12 cellular contexts compared by ENCODE assay signal in the genomic region with DNA sequence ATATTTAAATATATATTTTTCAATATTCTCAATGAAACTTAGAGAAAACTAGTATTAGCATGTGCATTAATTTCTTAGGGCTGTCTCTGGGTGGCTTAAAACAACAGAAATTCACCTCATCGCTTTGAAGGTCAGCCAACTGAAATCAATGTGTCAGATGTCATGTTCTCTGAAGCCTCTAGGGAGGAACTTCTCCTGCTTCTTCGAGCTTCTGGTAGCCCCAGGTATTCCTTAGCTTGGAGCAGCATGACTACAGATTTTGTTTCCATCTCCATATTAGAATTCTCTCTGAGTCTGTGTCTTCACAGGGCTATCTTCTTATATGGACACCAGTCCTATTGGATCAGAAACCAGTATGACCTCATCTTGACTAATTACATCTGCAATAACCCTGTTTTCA.
DNase-seq lines count a peak whose midpoint lies in the region; ATAC-seq and TF ChIP-seq lines count a peak whose summit lies in the region.
"Had no signal": no experiment of that assay in that cellular context is flagged by ENCODE, and none has a peak within 500 bp of the region (broad histone marks: within the 10 kb centered on the region; RNA-seq: fewer than 3 reads in every experiment).

No MANE protein-coding gene starts in this region.

- H3K9me3 Mint-ChIP-seq in WTC11, result peaks cover 14% of the 10 kb centered on the region

- TF ChIP-seq CTCF in WTC11 (IDR thresholded peaks at IDR 0.05) (no peak), GM13977 (IDR thresholded peaks at IDR 0.05; ENCODE audit: extremely low read depth, insufficient read depth, missing control alignments) (no peak)

- H3K27ac Mint-ChIP-seq in WTC11, result no peak overlapping the region
- H3K27ac Mint-ChIP-seq: CD4-positive, CD25-positive, alpha-beta regulatory T cell had no signal

- DNase-seq in NCI-H82 (lab: John Stamatoyannopoulos, UW), result peak; percentile 29
- DNase-seq in NCI-H82 treated with DMSO at 0.1 percent for 48 hours (lab: John Stamatoyannopoulos, UW; ENCODE audit: unreplicated experiment), result no peak
- peak; percentile 4 for DNase-seq in NAMALWA (ENCODE audit: low spot score)
- DNase-seq in WTC11 (ENCODE audit: low spot score), result no peak
- no peak for DNase-seq in GM13977 (ENCODE audit: low spot score)
- DNase-seq in NK-92 (lab: John Stamatoyannopoulos, UW; ENCODE audit: unreplicated experiment), result no peak
- no peak for DNase-seq in NCI-H524 treated with DMSO at 0.1 percent for 48 hours (lab: John Stamatoyannopoulos, UW)
- DNase-seq: ACHN; CD4-positive, CD25-positive, alpha-beta regulatory T cell; DMS79; IMR-90 had no signal

- peak; percentile 63; the same call in 1 of the 2 replicates for ATAC-seq in WTC11
- ATAC-seq in GM18519 (IDR thresholded peaks at IDR 0.05; ENCODE audit: low FRiP score, unreplicated experiment), result no peak

- H3K4me3 Mint-ChIP-seq in WTC11, result no peak overlapping the region
- H3K4me3 Mint-ChIP-seq: CD4-positive, CD25-positive, alpha-beta regulatory T cell had no signal

- in situ Hi-C loops in GM13977 (cut with MboI; ENCODE audit: low pct_unique_long_range_greater_than_20kb, low sequenced_read_pairs, unreplicated experiment), result no loop called here

- POLR2A ChIA-PET in WTC11 (lab: Charles Lee), result no interaction called here

- CTCF ChIA-PET in WTC11 (lab: Charles Lee), result no interaction called here

- peaks cover 13% of the 10 kb centered on the region for H3K36me3 Mint-ChIP-seq in WTC11
- H3K36me3 Mint-ChIP-seq: CD4-positive, CD25-positive, alpha-beta regulatory T cell had no signal

- H3K4me1 Mint-ChIP-seq in WTC11, result peaks cover 14% of the 10 kb centered on the region
- H3K4me1 Mint-ChIP-seq: CD4-positive, CD25-positive, alpha-beta regulatory T cell had no signal

- no peaks in the 10 kb centered on the region for H3K27me3 Mint-ChIP-seq in WTC11 (ENCODE audit: low read depth)
- H3K27me3 Mint-ChIP-seq: CD4-positive, CD25-positive, alpha-beta regulatory T cell had no signal

TF ChIP-seq in WTC11, 78 proteins besides CTCF, POLR2A, EP300 and RAD21:
- TF ChIP-seq, protein P1, sequence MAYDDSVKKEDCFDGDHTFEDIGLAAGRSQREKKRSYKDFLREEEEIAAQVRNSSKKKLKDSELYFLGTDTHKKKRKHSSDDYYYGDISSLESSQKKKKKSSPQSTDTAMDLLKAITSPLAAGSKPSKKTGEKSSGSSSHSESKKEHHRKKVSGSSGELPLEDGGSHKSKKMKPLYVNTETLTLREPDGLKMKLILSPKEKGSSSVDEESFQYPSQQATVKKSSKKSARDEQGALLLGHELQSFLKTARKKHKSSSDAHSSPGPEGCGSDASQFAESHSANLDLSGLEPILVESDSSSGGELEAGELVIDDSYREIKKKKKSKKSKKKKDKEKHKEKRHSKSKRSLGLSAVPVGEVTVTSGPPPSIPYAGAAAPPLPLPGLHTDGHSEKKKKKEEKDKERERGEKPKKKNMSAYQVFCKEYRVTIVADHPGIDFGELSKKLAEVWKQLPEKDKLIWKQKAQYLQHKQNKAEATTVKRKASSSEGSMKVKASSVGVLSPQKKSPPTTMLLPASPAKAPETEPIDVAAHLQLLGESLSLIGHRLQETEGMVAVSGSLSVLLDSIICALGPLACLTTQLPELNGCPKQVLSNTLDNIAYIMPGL (CRISPR knock-in tag; IDR thresholded peaks at IDR 0.05), result no peak
- TF ChIP-seq, protein P2, sequence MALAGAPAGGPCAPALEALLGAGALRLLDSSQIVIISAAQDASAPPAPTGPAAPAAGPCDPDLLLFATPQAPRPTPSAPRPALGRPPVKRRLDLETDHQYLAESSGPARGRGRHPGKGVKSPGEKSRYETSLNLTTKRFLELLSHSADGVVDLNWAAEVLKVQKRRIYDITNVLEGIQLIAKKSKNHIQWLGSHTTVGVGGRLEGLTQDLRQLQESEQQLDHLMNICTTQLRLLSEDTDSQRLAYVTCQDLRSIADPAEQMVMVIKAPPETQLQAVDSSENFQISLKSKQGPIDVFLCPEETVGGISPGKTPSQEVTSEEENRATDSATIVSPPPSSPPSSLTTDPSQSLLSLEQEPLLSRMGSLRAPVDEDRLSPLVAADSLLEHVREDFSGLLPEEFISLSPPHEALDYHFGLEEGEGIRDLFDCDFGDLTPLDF (CRISPR knock-in tag; IDR thresholded peaks at IDR 0.05), result no peak
- no peak for TF ChIP-seq JAZF1 (CRISPR knock-in tag; IDR thresholded peaks at IDR 0.05)
- no peak for TF ChIP-seq MXD4 (CRISPR knock-in tag; IDR thresholded peaks at IDR 0.05; ENCODE audit: borderline replicate concordance)
- TF ChIP-seq SP1 (CRISPR knock-in tag; conservative IDR thresholded peaks at IDR 0.05), result no peak
- TF ChIP-seq, protein P3, sequence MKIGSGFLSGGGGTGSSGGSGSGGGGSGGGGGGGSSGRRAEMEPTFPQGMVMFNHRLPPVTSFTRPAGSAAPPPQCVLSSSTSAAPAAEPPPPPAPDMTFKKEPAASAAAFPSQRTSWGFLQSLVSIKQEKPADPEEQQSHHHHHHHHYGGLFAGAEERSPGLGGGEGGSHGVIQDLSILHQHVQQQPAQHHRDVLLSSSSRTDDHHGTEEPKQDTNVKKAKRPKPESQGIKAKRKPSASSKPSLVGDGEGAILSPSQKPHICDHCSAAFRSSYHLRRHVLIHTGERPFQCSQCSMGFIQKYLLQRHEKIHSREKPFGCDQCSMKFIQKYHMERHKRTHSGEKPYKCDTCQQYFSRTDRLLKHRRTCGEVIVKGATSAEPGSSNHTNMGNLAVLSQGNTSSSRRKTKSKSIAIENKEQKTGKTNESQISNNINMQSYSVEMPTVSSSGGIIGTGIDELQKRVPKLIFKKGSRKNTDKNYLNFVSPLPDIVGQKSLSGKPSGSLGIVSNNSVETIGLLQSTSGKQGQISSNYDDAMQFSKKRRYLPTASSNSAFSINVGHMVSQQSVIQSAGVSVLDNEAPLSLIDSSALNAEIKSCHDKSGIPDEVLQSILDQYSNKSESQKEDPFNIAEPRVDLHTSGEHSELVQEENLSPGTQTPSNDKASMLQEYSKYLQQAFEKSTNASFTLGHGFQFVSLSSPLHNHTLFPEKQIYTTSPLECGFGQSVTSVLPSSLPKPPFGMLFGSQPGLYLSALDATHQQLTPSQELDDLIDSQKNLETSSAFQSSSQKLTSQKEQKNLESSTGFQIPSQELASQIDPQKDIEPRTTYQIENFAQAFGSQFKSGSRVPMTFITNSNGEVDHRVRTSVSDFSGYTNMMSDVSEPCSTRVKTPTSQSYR (CRISPR knock-in tag; IDR thresholded peaks at IDR 0.05), result no peak
- no peak for TF ChIP-seq TP53 (CRISPR knock-in tag; IDR thresholded peaks at IDR 0.05)
- TF ChIP-seq, protein P4, sequence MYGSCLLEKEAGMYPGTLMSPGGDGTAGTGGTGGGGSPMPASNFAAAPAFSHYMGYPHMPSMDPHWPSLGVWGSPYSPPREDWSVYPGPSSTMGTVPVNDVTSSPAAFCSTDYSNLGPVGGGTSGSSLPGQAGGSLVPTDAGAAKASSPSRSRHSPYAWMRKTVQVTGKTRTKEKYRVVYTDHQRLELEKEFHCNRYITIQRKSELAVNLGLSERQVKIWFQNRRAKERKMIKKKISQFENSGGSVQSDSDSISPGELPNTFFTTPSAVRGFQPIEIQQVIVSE (CRISPR knock-in tag; IDR thresholded peaks at IDR 0.05; ENCODE audit: borderline replicate concordance), result no peak
- TF ChIP-seq ZNF232 (CRISPR knock-in tag; IDR thresholded peaks at IDR 0.05), result no peak
- TF ChIP-seq GRHL2 (CRISPR knock-in tag; IDR thresholded peaks at IDR 0.05; ENCODE audit: insufficient replicate concordance, severe bottlenecking), result no peak
- TF ChIP-seq, protein P5, sequence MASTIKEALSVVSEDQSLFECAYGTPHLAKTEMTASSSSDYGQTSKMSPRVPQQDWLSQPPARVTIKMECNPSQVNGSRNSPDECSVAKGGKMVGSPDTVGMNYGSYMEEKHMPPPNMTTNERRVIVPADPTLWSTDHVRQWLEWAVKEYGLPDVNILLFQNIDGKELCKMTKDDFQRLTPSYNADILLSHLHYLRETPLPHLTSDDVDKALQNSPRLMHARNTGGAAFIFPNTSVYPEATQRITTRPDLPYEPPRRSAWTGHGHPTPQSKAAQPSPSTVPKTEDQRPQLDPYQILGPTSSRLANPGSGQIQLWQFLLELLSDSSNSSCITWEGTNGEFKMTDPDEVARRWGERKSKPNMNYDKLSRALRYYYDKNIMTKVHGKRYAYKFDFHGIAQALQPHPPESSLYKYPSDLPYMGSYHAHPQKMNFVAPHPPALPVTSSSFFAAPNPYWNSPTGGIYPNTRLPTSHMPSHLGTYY (CRISPR knock-in tag; IDR thresholded peaks at IDR 0.05), result no peak
- TF ChIP-seq NFYB (CRISPR knock-in tag; conservative IDR thresholded peaks at IDR 0.05; ENCODE audit: low read depth), result no peak
- TF ChIP-seq ZNF396 (CRISPR knock-in tag; IDR thresholded peaks at IDR 0.05; ENCODE audit: borderline replicate concordance), result no peak
- TF ChIP-seq, protein P6, sequence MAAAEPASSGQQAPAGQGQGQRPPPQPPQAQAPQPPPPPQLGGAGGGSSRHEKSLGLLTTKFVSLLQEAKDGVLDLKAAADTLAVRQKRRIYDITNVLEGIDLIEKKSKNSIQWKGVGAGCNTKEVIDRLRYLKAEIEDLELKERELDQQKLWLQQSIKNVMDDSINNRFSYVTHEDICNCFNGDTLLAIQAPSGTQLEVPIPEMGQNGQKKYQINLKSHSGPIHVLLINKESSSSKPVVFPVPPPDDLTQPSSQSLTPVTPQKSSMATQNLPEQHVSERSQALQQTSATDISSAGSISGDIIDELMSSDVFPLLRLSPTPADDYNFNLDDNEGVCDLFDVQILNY (CRISPR knock-in tag; IDR thresholded peaks at IDR 0.05), result no peak
- TF ChIP-seq, protein P7, sequence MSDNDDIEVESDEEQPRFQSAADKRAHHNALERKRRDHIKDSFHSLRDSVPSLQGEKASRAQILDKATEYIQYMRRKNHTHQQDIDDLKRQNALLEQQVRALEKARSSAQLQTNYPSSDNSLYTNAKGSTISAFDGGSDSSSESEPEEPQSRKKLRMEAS (CRISPR knock-in tag; IDR thresholded peaks at IDR 0.05), result no peak
- TF ChIP-seq, protein P8, sequence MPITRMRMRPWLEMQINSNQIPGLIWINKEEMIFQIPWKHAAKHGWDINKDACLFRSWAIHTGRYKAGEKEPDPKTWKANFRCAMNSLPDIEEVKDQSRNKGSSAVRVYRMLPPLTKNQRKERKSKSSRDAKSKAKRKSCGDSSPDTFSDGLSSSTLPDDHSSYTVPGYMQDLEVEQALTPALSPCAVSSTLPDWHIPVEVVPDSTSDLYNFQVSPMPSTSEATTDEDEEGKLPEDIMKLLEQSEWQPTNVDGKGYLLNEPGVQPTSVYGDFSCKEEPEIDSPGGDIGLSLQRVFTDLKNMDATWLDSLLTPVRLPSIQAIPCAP (CRISPR knock-in tag; IDR thresholded peaks at IDR 0.05), result no peak
- TF ChIP-seq KAT7 (CRISPR knock-in tag; IDR thresholded peaks at IDR 0.05; ENCODE audit: borderline replicate concordance), result no peak
- TF ChIP-seq NR1H2 (CRISPR knock-in tag; IDR thresholded peaks at IDR 0.05), result no peak
- TF ChIP-seq CREB1 (CRISPR knock-in tag; IDR thresholded peaks at IDR 0.05), result no peak

Comparison
In these comparisons a context has a peak if more than half of its experiments do, and no peak if none do; other contexts are left out.
1. DNase-seq: peak in NCI-H82 (single experiment) and NAMALWA (single experiment); none in NCI-H82 treated with DMSO at 0.1 percent for 48 hours (single experiment), WTC11 (single experiment), GM13977 (single experiment), NK-92 (single experiment) and NCI-H524 treated with DMSO at 0.1 percent for 48 hours (single experiment).